ENCODE assay signal across 22 cellular contexts in genomic region chr7:74148491-74148890, GRCh38.
"Had no signal": no experiment of that assay in that cellular context is flagged by ENCODE, and none has a peak within 500 bp of the region (broad histone marks: within the 10 kb centered on the region; RNA-seq: fewer than 3 reads in every experiment).

No MANE protein-coding gene starts in this region.

- H3K4me1 Mint-ChIP-seq: IgD-negative memory B cell, T-helper 17 cell had no signal

- H3K9me3 ChIP-seq: MG63, SK-N-SH had no signal

- H3K36me3 ChIP-seq: MG63 had no signal

- DNase-seq: KBM-7, MG63, NCI-H1092 treated with DMSO at 0.1 percent for 48 hours, NCI-H1436 treated with DMSO at 0.1 percent for 48 hours, NCI-H1694, NCI-H1930, NCI-H2081, NCI-H2107, NCI-H2171 treated with DMSO at 0.1 percent for 48 hours, NCI-H345, NCI-H446 treated with DMSO at 0.1 percent for 48 hours, NCI-H524 treated with DMSO at 0.1 percent for 48 hours, NCI-H69, NCI-H774, RPMI8226, SHP77, SK-N-SH, SW 1271, T-helper 1 cell, T-helper 17 cell had no signal

- FAIRE-seq: RCC 7860 had no signal

- H3K4me3 Mint-ChIP-seq: IgD-negative memory B cell, T-helper 17 cell had no signal

- H3K4me2 ChIP-seq: SK-N-SH had no signal

- ATAC-seq: T-helper 17 cell had no signal

- H3K4me3 ChIP-seq: MG63 had no signal

- H3K27ac Mint-ChIP-seq: IgD-negative memory B cell, T-helper 17 cell had no signal

- H3K27me3 ChIP-seq: MG63 had no signal

- H3K9ac ChIP-seq: SK-N-SH had no signal
